ENCODE assay signal across 8 cellular contexts in genomic region chr1:89198500-89199072, GRCh38. TPM values are rescaled to one million over a fixed set of nuclear protein-coding genes. Genes with fewer than 3 reads are reported as not detected.
DNase-seq lines count a peak whose midpoint lies in the region; ATAC-seq, FAIRE-seq and TF ChIP-seq lines count a peak whose summit lies in the region.

A gene with protein sequence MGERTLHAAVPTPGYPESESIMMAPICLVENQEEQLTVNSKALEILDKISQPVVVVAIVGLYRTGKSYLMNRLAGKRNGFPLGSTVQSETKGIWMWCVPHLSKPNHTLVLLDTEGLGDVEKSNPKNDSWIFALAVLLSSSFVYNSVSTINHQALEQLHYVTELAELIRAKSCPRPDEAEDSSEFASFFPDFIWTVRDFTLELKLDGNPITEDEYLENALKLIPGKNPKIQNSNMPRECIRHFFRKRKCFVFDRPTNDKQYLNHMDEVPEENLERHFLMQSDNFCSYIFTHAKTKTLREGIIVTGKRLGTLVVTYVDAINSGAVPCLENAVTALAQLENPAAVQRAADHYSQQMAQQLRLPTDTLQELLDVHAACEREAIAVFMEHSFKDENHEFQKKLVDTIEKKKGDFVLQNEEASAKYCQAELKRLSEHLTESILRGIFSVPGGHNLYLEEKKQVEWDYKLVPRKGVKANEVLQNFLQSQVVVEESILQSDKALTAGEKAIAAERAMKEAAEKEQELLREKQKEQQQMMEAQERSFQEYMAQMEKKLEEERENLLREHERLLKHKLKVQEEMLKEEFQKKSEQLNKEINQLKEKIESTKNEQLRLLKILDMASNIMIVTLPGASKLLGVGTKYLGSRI (minus strand): TSS chr1:89198942. CDS start chr1:89198834, 108 bp downstream.

- no peaks in the 10 kb centered on the region for H4K20me1 ChIP-seq in keratinocyte (ENCODE audit: control insufficient read depth, extremely low read depth, insufficient read depth, low read length)

- peaks cover 10% of the 10 kb centered on the region for H3K36me3 Mint-ChIP-seq in T-helper 17 cell (ENCODE audit: low read depth)

- H3K4me1 ChIP-seq in ascending aorta, result no peaks in the 10 kb centered on the region
- H3K4me1 ChIP-seq in keratinocyte (ENCODE audit: control insufficient read depth, extremely low read depth, insufficient read depth, low read length), result no peaks in the 10 kb centered on the region

- peak within 1 kb of the TSS; percentile 13 for H2AFZ ChIP-seq in keratinocyte (ENCODE audit: control insufficient read depth, low read length)

- dilution Hi-C loops in keratinocyte (cut with MboI; ENCODE audit: extremely low pct_ligation_motif_present, low sequenced_read_pairs), result no loop called here

- DNase-seq in GM18507 (ENCODE audit: extremely low spot score, insufficient read length, low read depth), result peak; percentile 30
- peak; percentile 14 to 23 (median 22) for DNase-seq in T-helper 17 cell
- DNase-seq in ascending aorta (ENCODE audit: low spot score in 2 of 2), result peak in 1 of 2 donors; percentile 65
- DNase-seq in keratinocyte (ENCODE audit: low read depth, low spot score), result no peak
- DNase-seq in stimulated activated CD4-positive, alpha-beta T cell treated with anti-CD3 and anti-CD28 coated beads, Interleukin-1b, Interleukin-23, amount 100 ng/mL, for 24 hours (ENCODE audit: low read depth in 4 of 4, low spot score in 1 of 4), result peak; percentile 20 to 28 (median 21)
- DNase-seq in kidney glomerular epithelial cell (lab: John Stamatoyannopoulos, UW), result no peak
- DNase-seq in NCI-H2196 (lab: John Stamatoyannopoulos, UW; ENCODE audit: unreplicated experiment), result no peak

- H3K27me3 Mint-ChIP-seq in T-helper 17 cell, result no peaks in the 10 kb centered on the region

- H3K36me3 ChIP-seq in ascending aorta (no peaks in the 10 kb centered on the region), keratinocyte (ENCODE audit: control insufficient read depth in 2 of 2, extremely low read depth in 1 of 2, insufficient read depth in 2 of 2, low read length in 2 of 2) (no peaks in the 10 kb centered on the region)

- peak within 1 kb of the TSS; percentile 96 for H3K4me3 Mint-ChIP-seq in T-helper 17 cell

- intact Hi-C loops in ascending aorta (cut with DNase I), result no loop called here

- H3K4me3 ChIP-seq in ascending aorta, result peak within 1 kb of the TSS; percentile 46 to 64
- H3K4me3 ChIP-seq in keratinocyte (ENCODE audit: control insufficient read depth in 2 of 3, extremely low read depth in 1 of 3, insufficient read depth in 2 of 3, low read depth in 1 of 3, low read length in 3 of 3), result peak within 1 kb of the TSS in 1 of 3 experiments; percentile 38

- H3K4me2 ChIP-seq in keratinocyte (ENCODE audit: control insufficient read depth, extremely low read depth, insufficient read depth, low read depth, low read length), result peak within 1 kb of the TSS; percentile 58

- no peaks in the 10 kb centered on the region for H3K9me1 ChIP-seq in keratinocyte (ENCODE audit: control insufficient read depth, extremely low read depth, insufficient read depth, low read length)

- H3K27ac ChIP-seq in ascending aorta (peak within 1 kb of the TSS; percentile 42 to 59), keratinocyte (ENCODE audit: control insufficient read depth, insufficient read depth, low read length) (no peak within 1 kb of the TSS)

- peak; percentile 98 for FAIRE-seq in GM18507 (lab: Jason Lieb, UNC)
- no peak for FAIRE-seq in keratinocyte (lab: Jason Lieb, UNC)

- no peaks in the 10 kb centered on the region for H3K79me2 ChIP-seq in keratinocyte (ENCODE audit: control insufficient read depth, insufficient read depth, low read length)

- H3K27me3 ChIP-seq in ascending aorta, result no peaks in the 10 kb centered on the region
- H3K27me3 ChIP-seq in keratinocyte (ENCODE audit: control insufficient read depth, extremely low read depth, insufficient read depth, low read length), result no peaks in the 10 kb centered on the region

- H3K9ac ChIP-seq in keratinocyte (ENCODE audit: control insufficient read depth, extremely low read depth, insufficient read depth, low read length), result no peak within 1 kb of the TSS

- no peaks in the 10 kb centered on the region for H3K9me3 ChIP-seq in T-helper 17 cell (ENCODE audit: control insufficient read depth, low read length, poor library complexity, severe bottlenecking)
- H3K9me3 ChIP-seq in ascending aorta, result no peaks in the 10 kb centered on the region
- H3K9me3 ChIP-seq in keratinocyte (ENCODE audit: control insufficient read depth, low read depth, low read length), result no peaks in the 10 kb centered on the region

- peak; percentile 58 for ATAC-seq in HG02870 (IDR thresholded peaks at IDR 0.05; ENCODE audit: unreplicated experiment)
- peak; percentile 77 for ATAC-seq in T-helper 17 cell

- TF ChIP-seq CTCF in ascending aorta (IDR thresholded peaks at IDR 0.05), result no peak
- TF ChIP-seq CTCF in keratinocyte (optimal IDR thresholded peaks at IDR 0.05 in 1 of 3, IDR thresholded peaks at IDR 0.05 in 1 of 3, conservative IDR thresholded peaks at IDR 0.05 in 1 of 3; ENCODE audit: extremely low read depth in 1 of 3, insufficient read depth in 2 of 3, low read length in 3 of 3), result no peak

- peaks cover 46% of the 10 kb centered on the region for H3K4me1 Mint-ChIP-seq in T-helper 17 cell

- peak within 1 kb of the TSS; percentile 99 for H3K27ac Mint-ChIP-seq in T-helper 17 cell

RNA-seq across cellular contexts. Expression of the gene that starts here (rescaled TPM):
- total RNA-seq in T-helper 17 cell (10 to 100 TPM; 34.1 to 35.9 TPM), ascending aorta (6.6 TPM)
- 0.01 TPM in 1 of 3 replicates, not detected in the others for polyA plus RNA-seq in keratinocyte
- polyA plus RNA-seq in keratinocyte (2011; ENCODE audit: low read depth), result not detected
- polyA plus RNA-seq in keratinocyte (2011; cell fraction: cytosol; rRNA removed), result not detected in 2 replicates
- polyA plus RNA-seq in keratinocyte (2011; cell fraction: nucleus; rRNA removed), result not detected in 2 replicates
- polyA plus RNA-seq in keratinocyte (2012; ENCODE audit: low replicate concordance), result not detected in 2 replicates
- polyA minus RNA-seq in keratinocyte, result 0.03 TPM in 1 of 3 replicates, not detected in the others
- polyA minus RNA-seq in keratinocyte (2011; cell fraction: cytosol; rRNA and poly(A)+ RNA removed), result not detected
- 0.11 TPM in 1 of 2 replicates, not detected in the other for polyA minus RNA-seq in keratinocyte (2011; cell fraction: nucleus; rRNA and poly(A)+ RNA removed)

Comparison
In these comparisons a context has a peak if more than half of its experiments do, and no peak if none do; other contexts are left out.
1. DNase-seq: peak in GM18507 (single experiment), T-helper 17 cell (3 of 3) and stimulated activated CD4-positive, alpha-beta T cell treated with anti-CD3 and anti-CD28 coated beads, Interleukin-1b, Interleukin-23, amount 100 ng/mL, for 24 hours (4 of 4); none in keratinocyte (single experiment), kidney glomerular epithelial cell (single experiment) and NCI-H2196 (single experiment).